In the genomic region with DNA sequence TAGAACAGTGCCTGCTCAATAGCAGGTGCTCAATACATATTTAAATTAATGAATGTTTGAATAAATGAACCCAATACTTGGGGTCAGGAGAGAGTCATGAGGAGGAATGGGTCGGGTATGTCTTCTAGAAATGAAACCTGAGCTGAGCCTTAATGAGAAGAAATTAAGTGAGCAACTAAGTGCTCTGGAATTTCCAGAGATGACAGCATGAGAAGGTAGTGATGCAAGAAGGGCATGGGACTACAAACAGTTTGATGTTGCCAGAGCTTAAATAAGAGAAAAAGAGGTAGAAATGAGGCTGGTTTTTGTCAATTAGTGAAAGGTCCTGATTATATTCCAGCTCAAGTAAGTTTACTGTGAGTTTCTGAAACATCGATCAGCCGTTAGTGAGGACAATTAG, we compare ENCODE assay signal across 17 cellular contexts.
"Had no signal": no experiment of that assay in that cellular context is flagged by ENCODE, and none has a peak within 500 bp of the region (broad histone marks: within the 10 kb centered on the region; RNA-seq: fewer than 3 reads in every experiment).

No MANE protein-coding gene starts in this region.

- H3K9me3 ChIP-seq: thoracic aorta, vagina had no signal

- H3K4me1 ChIP-seq: gastroesophageal sphincter, spleen, vagina had no signal

- H3K27ac ChIP-seq: gastroesophageal sphincter, heart left ventricle, spleen, thoracic aorta, vagina had no signal

- ATAC-seq: gastroesophageal sphincter; heart left ventricle; left ventricle myocardium superior; natural killer cell treated with Interleukin-12 subunit alpha and Interleukin-12 subunit beta and Interleukin-15 and Interleukin-18, amount 100 ng/mL, for 72 hours; T-cell had no signal

- H3K27me3 ChIP-seq: gastroesophageal sphincter, heart left ventricle, spleen, vagina had no signal

- H3K36me3 ChIP-seq: gastroesophageal sphincter, heart left ventricle, spleen, thoracic aorta, vagina had no signal

- H3K4me3 ChIP-seq: gastroesophageal sphincter, heart left ventricle, spleen, thoracic aorta, vagina had no signal

- DNase-seq: activated CD4-positive, alpha-beta T cell treated with anti-CD3 and anti-CD28 coated beads for 1 hour; activated CD4-positive, alpha-beta T cell treated with anti-CD3 and anti-CD28 coated beads, Interleukin-2, amount 50 U/mL, for 1 hour; activated gamma-delta T cell treated with Interleukin-2 at 50 U/mL for 16 hours; activated T-cell treated with anti-CD3 and anti-CD28 coated beads, Interleukin-2, amount 50 U/mL, for 1 hour; effector CD4-positive, alpha-beta T cell; heart left ventricle; left ventricle myocardium superior; mammary epithelial cell; spleen; stimulated activated CD4-positive, alpha-beta T cell treated with anti-CD3 and anti-CD28 coated beads, Interleukin-4, amount 100 ng/mL, for 1 hour; stimulated activated naive CD4-positive, alpha-beta T cell treated with Interleukin-2 at 50 U/mL for 16 hours; T-cell had no signal

- FAIRE-seq: endometrium had no signal
